8 cellular contexts compared by ENCODE assay signal in the genomic region with DNA sequence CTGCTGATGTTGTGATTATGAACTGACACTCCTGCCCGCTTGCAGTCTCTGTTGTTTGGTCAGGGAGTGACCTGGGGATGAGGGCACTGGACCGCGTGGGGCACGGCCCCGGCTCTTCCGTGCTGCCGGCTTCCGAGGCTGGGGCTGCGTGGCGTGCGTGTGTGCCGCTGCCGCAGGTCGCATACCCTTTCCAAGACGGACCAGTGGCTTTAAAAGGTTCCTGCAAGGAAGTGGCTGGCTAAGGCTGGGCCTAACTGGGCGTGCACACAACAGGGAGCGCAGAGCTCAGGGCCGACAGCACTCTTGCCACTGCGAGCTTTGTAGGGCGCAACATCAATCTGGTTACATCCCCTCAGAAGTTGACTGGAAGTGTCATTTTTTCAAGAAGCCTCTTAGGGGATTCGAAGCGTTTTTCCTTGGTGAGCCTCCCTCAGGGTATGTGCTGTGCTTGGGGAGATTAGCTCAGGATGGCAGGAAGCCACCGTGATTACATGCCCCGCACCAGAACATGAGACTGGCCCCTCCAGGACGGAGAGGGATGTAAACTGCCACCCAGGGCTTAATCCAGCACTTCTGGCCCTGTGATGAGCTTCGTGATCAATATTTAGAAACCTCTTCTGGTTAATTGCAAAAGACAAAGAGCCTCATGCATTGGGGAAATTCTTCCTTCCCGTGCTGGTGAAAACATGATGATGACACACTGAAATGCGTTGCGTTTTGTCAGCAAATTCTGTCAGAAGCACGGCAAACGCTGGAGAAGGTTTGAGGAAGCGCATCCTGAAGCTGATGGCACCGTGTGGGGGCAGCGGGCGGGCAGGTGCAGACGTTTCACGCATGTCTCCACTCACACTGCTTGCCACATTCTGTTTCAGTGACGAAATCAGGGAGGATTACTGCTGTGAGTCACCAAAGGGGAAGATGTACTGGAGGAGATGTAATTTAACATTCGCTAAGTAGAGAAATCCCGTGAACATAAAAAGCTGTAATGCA.
A peak's percentile ranks its signal among the peaks of the same experiment; 100 is the strongest.
DNase-seq lines count a peak whose midpoint lies in the region; ATAC-seq and TF ChIP-seq lines count a peak whose summit lies in the region.

No MANE protein-coding gene starts in this region.

- ATAC-seq in HG03025 (IDR thresholded peaks at IDR 0.05; ENCODE audit: low FRiP score, unreplicated experiment) = no peak
- ATAC-seq in HG03135 (IDR thresholded peaks at IDR 0.05; ENCODE audit: unreplicated experiment) = no peak

- DNase-seq in stimulated activated naive CD4-positive, alpha-beta T cell treated with Interleukin-2 at 50 U/mL for 16 hours (lab: John Stamatoyannopoulos, UW) = peak; percentile 37
- no peak for DNase-seq in stimulated activated naive CD4-positive, alpha-beta T cell (lab: John Stamatoyannopoulos, UW)
- peak; percentile 63 to 78 for DNase-seq in cardiac fibroblast (ENCODE audit: low read depth in 2 of 2)
- peak; percentile 61 for DNase-seq in medulla oblongata (ENCODE audit: extremely low spot score)
- DNase-seq in GM03348 (ENCODE audit: low spot score) = no peak
- DNase-seq in foreskin melanocyte = no peak

- H3K4me3 ChIP-seq in cardiac fibroblast (replicated peaks in 1 of 2; ENCODE audit: low read depth in 2 of 2, low read length in 2 of 2) = no peak overlapping the region

- TF ChIP-seq CTCF in cardiac fibroblast (IDR thresholded peaks at IDR 0.05; ENCODE audit: low read depth, low read length) = no peak

Comparison
In these comparisons a context has a peak if more than half of its experiments do, and no peak if none do; other contexts are left out.
1. DNase-seq: peak in stimulated activated naive CD4-positive, alpha-beta T cell treated with Interleukin-2 at 50 U/mL for 16 hours (single experiment), cardiac fibroblast (2 of 2) and medulla oblongata (single experiment); none in stimulated activated naive CD4-positive, alpha-beta T cell (0 of 6), GM03348 (single experiment) and foreskin melanocyte (single experiment).